Comparison of ENCODE assay signal across 1 cellular context in the genomic region with DNA sequence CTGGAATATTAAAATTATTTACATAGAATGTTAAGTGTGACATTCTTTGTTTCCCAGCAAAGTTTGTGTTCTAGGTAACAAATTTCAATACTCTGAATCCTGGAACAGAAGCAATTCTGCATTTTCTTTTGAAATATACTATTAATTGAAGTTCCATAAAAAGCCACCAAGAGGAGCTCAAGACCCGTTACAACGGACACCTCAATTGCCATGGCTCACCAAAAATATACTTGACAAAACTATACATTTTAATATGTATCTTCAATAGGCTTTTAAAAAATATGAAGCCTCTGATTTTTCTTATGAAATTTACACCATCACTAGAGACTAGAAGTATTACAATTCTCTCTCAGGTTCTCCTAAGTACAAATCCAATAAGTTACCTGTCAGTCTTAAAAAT.
TF ChIP-seq lines count a peak whose summit lies in the region.

No MANE protein-coding gene starts in this region.

TF ChIP-seq in GM23338, 12 proteins besides CTCF, POLR2A, EP300 and RAD21 (continued from another document):
- TF ChIP-seq, protein P1, sequence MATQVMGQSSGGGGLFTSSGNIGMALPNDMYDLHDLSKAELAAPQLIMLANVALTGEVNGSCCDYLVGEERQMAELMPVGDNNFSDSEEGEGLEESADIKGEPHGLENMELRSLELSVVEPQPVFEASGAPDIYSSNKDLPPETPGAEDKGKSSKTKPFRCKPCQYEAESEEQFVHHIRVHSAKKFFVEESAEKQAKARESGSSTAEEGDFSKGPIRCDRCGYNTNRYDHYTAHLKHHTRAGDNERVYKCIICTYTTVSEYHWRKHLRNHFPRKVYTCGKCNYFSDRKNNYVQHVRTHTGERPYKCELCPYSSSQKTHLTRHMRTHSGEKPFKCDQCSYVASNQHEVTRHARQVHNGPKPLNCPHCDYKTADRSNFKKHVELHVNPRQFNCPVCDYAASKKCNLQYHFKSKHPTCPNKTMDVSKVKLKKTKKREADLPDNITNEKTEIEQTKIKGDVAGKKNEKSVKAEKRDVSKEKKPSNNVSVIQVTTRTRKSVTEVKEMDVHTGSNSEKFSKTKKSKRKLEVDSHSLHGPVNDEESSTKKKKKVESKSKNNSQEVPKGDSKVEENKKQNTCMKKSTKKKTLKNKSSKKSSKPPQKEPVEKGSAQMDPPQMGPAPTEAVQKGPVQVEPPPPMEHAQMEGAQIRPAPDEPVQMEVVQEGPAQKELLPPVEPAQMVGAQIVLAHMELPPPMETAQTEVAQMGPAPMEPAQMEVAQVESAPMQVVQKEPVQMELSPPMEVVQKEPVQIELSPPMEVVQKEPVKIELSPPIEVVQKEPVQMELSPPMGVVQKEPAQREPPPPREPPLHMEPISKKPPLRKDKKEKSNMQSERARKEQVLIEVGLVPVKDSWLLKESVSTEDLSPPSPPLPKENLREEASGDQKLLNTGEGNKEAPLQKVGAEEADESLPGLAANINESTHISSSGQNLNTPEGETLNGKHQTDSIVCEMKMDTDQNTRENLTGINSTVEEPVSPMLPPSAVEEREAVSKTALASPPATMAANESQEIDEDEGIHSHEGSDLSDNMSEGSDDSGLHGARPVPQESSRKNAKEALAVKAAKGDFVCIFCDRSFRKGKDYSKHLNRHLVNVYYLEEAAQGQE (IDR thresholded peaks at IDR 0.05; ENCODE audit: unreplicated experiment), result no peak
- no peak for TF ChIP-seq JUNB (IDR thresholded peaks at IDR 0.05; ENCODE audit: unreplicated experiment)
- no peak for TF ChIP-seq STAT1 (IDR thresholded peaks at IDR 0.05; ENCODE audit: unreplicated experiment)
